Comparison of ENCODE assay signal across 8 cellular contexts in the genomic region with DNA sequence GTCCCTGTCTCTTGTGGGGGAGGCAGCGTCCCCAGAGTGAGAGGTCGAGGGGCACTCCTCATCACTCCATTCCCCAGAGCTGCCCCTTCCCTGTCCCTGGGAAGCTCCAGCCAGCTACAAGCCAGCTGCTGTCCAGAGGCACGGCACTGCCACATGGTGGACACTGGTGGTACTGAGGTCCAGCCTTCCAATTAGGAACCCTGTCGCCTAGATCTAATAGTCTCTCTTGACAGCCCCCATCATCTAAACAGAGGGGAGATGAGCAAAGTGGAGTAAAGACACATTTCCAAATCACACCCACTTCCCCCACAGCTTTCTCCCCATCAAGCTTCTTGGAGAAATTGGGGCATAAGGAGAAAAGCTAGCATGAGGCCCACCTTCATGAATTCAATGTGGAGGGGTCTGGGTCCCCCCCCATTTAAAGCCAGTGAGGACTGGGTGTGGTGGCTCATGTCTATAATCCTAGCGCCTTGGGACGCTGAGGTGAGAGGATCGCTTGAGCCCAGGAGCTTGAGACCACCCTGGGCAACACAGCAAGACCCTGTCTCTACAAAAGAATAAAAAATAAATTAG. TPM values are rescaled to one million over a fixed set of nuclear protein-coding genes. Genes with fewer than 3 reads are reported as not detected.
A peak's percentile ranks its signal among the peaks of the same experiment; 100 is the strongest.
DNase-seq lines count a peak whose midpoint lies in the region; ATAC-seq and TF ChIP-seq lines count a peak whose summit lies in the region.

No MANE protein-coding gene starts in this region.

- CTCF ChIA-PET in IMR-90 (lab: Yijun Ruan, JAX), result interaction anchor here (0.5 to 2.5 kb wide), 22 partner anchors 9 to 213 kb away, joined by 3 to 42 read pairs (median 4); no protein-coding TSS in a partner anchor
- CTCF ChIA-PET in PC-3 (lab: Charles Lee), result interaction anchor here (0.5 to 2.7 kb wide), 10 partner anchors 23 to 239 kb away, joined by 4 to 75 read pairs (median 4); no protein-coding TSS in a partner anchor

- H3F3A ChIP-seq in PC-3 (ENCODE audit: low read length, unreplicated experiment), result no peaks in the 10 kb centered on the region

- H3K18ac ChIP-seq in IMR-90 (ENCODE audit: low read depth, low read length), result peak overlapping the region; percentile 19; the same call in 1 of the 2 replicates

- no peaks in the 10 kb centered on the region for H3K36me3 ChIP-seq in IMR-90 (ENCODE audit: control insufficient read depth, insufficient read depth, low read length)
- H3K36me3 ChIP-seq in PC-3 (ENCODE audit: low read depth, low read length), result no peaks in the 10 kb centered on the region
- H3K36me3 ChIP-seq in right atrium auricular region, result no peaks in the 10 kb centered on the region
- H3K36me3 ChIP-seq in psoas muscle (ENCODE audit: insufficient read depth in 1 of 2, low read depth in 1 of 2), result no peaks in the 10 kb centered on the region

- intact Hi-C loops in IMR-90 (cut with micrococcal nuclease), result loop anchor here (1.0 to 5.0 kb wide), 3 partner anchors 81 to 190 kb away; no protein-coding TSS in a partner anchor
- intact Hi-C loops in PC-3 (cut with micrococcal nuclease), result loop anchor here (1.0 kb wide), 2 partner anchors 146 to 190 kb away; no protein-coding TSS in a partner anchor
- intact Hi-C loops in psoas muscle (cut with DNase I), result loop anchor here (2.0 to 5.0 kb wide), 2 partner anchors 146 to 151 kb away; no protein-coding TSS in a partner anchor

- H3K9me2 ChIP-seq in PC-3 (replicated peaks; ENCODE audit: low read length), result no peaks in the 10 kb centered on the region

- dilution Hi-C loops in IMR-90 (cut with HindIII; ENCODE audit: low sequenced_read_pairs, unreplicated experiment), result no loop called here

- TF ChIP-seq CTCF in IMR-90 (conservative IDR thresholded peaks at IDR 0.05; ENCODE audit: low read depth, low read length), result peak; percentile 98
- TF ChIP-seq CTCF in PC-3 (conservative IDR thresholded peaks at IDR 0.05; ENCODE audit: low read depth, low read length), result peak; percentile 94
- TF ChIP-seq CTCF in right atrium auricular region (IDR thresholded peaks at IDR 0.05), result peak; percentile 89 to 96
- TF ChIP-seq CTCF in psoas muscle (IDR thresholded peaks at IDR 0.05), result peak; percentile 90

- peak overlapping the region; percentile 84 for H2BK120ac ChIP-seq in IMR-90 (ENCODE audit: low read depth, low read length)

- H3K27ac ChIP-seq in IMR-90 (ENCODE audit: insufficient read depth, low read length), result peak overlapping the region; percentile 53; the same call in 1 of the 2 replicates
- H3K27ac ChIP-seq in PC-3 (ENCODE audit: low read length), result peak overlapping the region; percentile 64
- peak overlapping the region; percentile 82 to 95 for H3K27ac ChIP-seq in right atrium auricular region
- peak overlapping the region; percentile 87 for H3K27ac ChIP-seq in psoas muscle

- peaks cover 28% of the 10 kb centered on the region for H3K9me1 ChIP-seq in IMR-90 (ENCODE audit: insufficient read depth, low read length)

- H2BK15ac ChIP-seq in IMR-90 (ENCODE audit: low read depth, low read length), result peak overlapping the region; percentile 88; the same call in 1 of the 3 replicates

- H3K23ac ChIP-seq in IMR-90 (ENCODE audit: low read depth, low read length), result peak overlapping the region; percentile 10; the same call in 1 of the 2 replicates

- peak overlapping the region; percentile 10 to 88; a peak in 2 of 4 replicates for H4K8ac ChIP-seq in IMR-90 (ENCODE audit: low read depth in 2 of 2, low read length in 2 of 2)

- in situ Hi-C loops in IMR-90 (cut with MboI; ENCODE audit: low sequenced_read_pairs), result loop anchor here (5.0 kb wide), 2 partner anchors 141 to 186 kb away; no protein-coding TSS in a partner anchor

- no CpG with 5 or more reads among the region's 7 CpGs for WGBS in IMR-90 (ENCODE audit: extremely low coverage in 2 of 2, insufficient read length in 1 of 2), 2 experiments
- WGBS in psoas muscle, 3 donors, result 18 to 24% (median 22%) methylated on average over 7 of the region's 7 CpGs

- peak overlapping the region; percentile 61 for H3K14ac ChIP-seq in IMR-90 (replicated peaks; ENCODE audit: low read depth, low read length)

- H2AK9ac ChIP-seq in IMR-90 (replicated peaks; ENCODE audit: low read depth, low read length, poor library complexity), result peak overlapping the region; percentile 71

- H3K9ac ChIP-seq in IMR-90 (ENCODE audit: low read depth, low read length) (no peak overlapping the region), PC-3 (ENCODE audit: low read length) (peak overlapping the region; percentile 53)

- BruUV-seq in IMR-90 (replicated peaks; lab: Mats Ljungman, UMichigan) (no TSS peak), PC-3 (replicated peaks; lab: Mats Ljungman, UMichigan) (no TSS peak)

- H3K4ac ChIP-seq in IMR-90 (ENCODE audit: low read depth, low read length), result peak overlapping the region; percentile 76

- H4K91ac ChIP-seq in IMR-90 (ENCODE audit: insufficient read depth, low read depth, low read length), result peak overlapping the region; percentile 87

- ATAC-seq in IMR-90 (ENCODE audit: low read depth) (peak; percentile 77), PC-3 (peak; percentile 73), psoas muscle (peak; percentile 71 to 87 (median 81)), HG02623 (IDR thresholded peaks at IDR 0.05; ENCODE audit: unreplicated experiment) (no peak)

- no peak; the same call in 1 of the 2 replicates for TF ChIP-seq POLR2A in IMR-90 (IDR thresholded peaks at IDR 0.05; ENCODE audit: low read depth, low read length)

- peak; percentile 98 for TF ChIP-seq RAD21 in IMR-90 (IDR thresholded peaks at IDR 0.05; ENCODE audit: low read length)

- H3K27me3 ChIP-seq in IMR-90 (ENCODE audit: control insufficient read depth, insufficient read depth, low read length) (no peaks in the 10 kb centered on the region), PC-3 (ENCODE audit: low read length) (no peaks in the 10 kb centered on the region), right atrium auricular region (no peaks in the 10 kb centered on the region), psoas muscle (ENCODE audit: insufficient read depth in 3 of 3, low read length in 2 of 3) (no peaks in the 10 kb centered on the region)

- H2AFZ ChIP-seq in IMR-90 (replicated peaks; ENCODE audit: low read length, poor library complexity) (peak overlapping the region; percentile 76), PC-3 (ENCODE audit: low read length) (peak overlapping the region; percentile 37)

- H2BK20ac ChIP-seq in IMR-90 (ENCODE audit: low read depth, low read length), result peak overlapping the region; percentile 82

- peak overlapping the region; percentile 75 for H2AK5ac ChIP-seq in IMR-90 (ENCODE audit: low read depth, low read length)

- H3K56ac ChIP-seq in IMR-90 (ENCODE audit: extremely low read depth, insufficient read depth, low read length), result no peak overlapping the region

- no peak overlapping the region for H3K4me3 ChIP-seq in IMR-90 (ENCODE audit: insufficient read depth, low read depth, low read length)
- no peak overlapping the region for H3K4me3 ChIP-seq in PC-3 (ENCODE audit: low read length)
- H3K4me3 ChIP-seq in right atrium auricular region, result no peak overlapping the region
- peak overlapping the region; percentile 39 for H3K4me3 ChIP-seq in psoas muscle

- H2BK5ac ChIP-seq in IMR-90 (ENCODE audit: low read depth, low read length, poor library complexity, severe bottlenecking), result peak overlapping the region; percentile 69

- H3K4me2 ChIP-seq in IMR-90 (ENCODE audit: low read depth, low read length), result peak overlapping the region; percentile 23; the same call in 1 of the 2 replicates
- H3K4me2 ChIP-seq in PC-3 (ENCODE audit: low read length), result peak overlapping the region; percentile 55; the same call in 1 of the 2 replicates

- H4K20me1 ChIP-seq in IMR-90 (ENCODE audit: insufficient read depth, low read length) (no peaks in the 10 kb centered on the region), PC-3 (ENCODE audit: low read length) (no peaks in the 10 kb centered on the region)

- POLR2A ChIA-PET in IMR-90 (lab: Charles Lee; ENCODE audit: unreplicated experiment) (interaction anchor here (1.0 kb wide), 1 partner anchor 145 kb away, joined by 6 read pairs; no protein-coding TSS in a partner anchor), PC-3 (lab: Charles Lee; ENCODE audit: unreplicated experiment) (no interaction called here)

- H3K4me1 ChIP-seq in IMR-90 (ENCODE audit: control insufficient read depth, insufficient read depth, low read length) (peaks cover 33% of the 10 kb centered on the region), PC-3 (ENCODE audit: insufficient read depth, low read length) (peaks cover 18% of the 10 kb centered on the region), right atrium auricular region (peaks cover 0 to 6% of the 10 kb centered on the region in 2 donors), psoas muscle (peaks cover 35% of the 10 kb centered on the region)

- peak; percentile 63 for DNase-seq in activated T-cell treated with anti-CD3 and anti-CD28 coated beads, Interleukin-2, amount 50 U/mL, for 1 hour
- no peak for DNase-seq in activated T-cell treated with anti-CD3 and anti-CD28 coated beads for 4 hours
- DNase-seq in IMR-90, result peak; percentile 84
- peak; percentile 86 for DNase-seq in PC-3
- peak; percentile 58 for DNase-seq in amniotic stem cell (lab: John Stamatoyannopoulos, UW)
- peak; percentile 83 for DNase-seq in right atrium auricular region (ENCODE audit: low spot score)
- DNase-seq in psoas muscle, result peak; percentile 80 to 90

- no peaks in the 10 kb centered on the region for H3K9me3 ChIP-seq in IMR-90 (ENCODE audit: control insufficient read depth, insufficient read depth, low read length)
- H3K9me3 ChIP-seq in PC-3 (ENCODE audit: low read length), result no peaks in the 10 kb centered on the region
- no peaks in the 10 kb centered on the region for H3K9me3 ChIP-seq in right atrium auricular region
- H3K9me3 ChIP-seq in psoas muscle, result no peaks in the 10 kb centered on the region

- peak overlapping the region; percentile 19; the same call in 1 of the 2 replicates for H4K5ac ChIP-seq in IMR-90 (ENCODE audit: low read depth, low read length)

- no peaks in the 10 kb centered on the region for H3K79me2 ChIP-seq in PC-3 (ENCODE audit: low read length)

- peaks cover 0 to 10% of the 10 kb centered on the region in 2 experiments; a peak in 1 of 4 replicates for H3K79me1 ChIP-seq in IMR-90 (ENCODE audit: low read depth in 1 of 2, low read length in 2 of 2)

RNA-seq across cellular contexts. Expression of gene INHBE, which starts 2.1 kb away (rescaled TPM):
- 0.56 and 0.90 TPM in 2 replicates for total RNA-seq in IMR-90 (2012; rRNA removed)
- polyA plus RNA-seq in IMR-90 (2012; rRNA removed), result 1.2 and 1.7 TPM in 2 replicates
- 1.1 and 3.8 TPM in 2 replicates for polyA plus RNA-seq in IMR-90 (2012; cell fraction: cytosol; rRNA removed)
- polyA plus RNA-seq in IMR-90 (2012; cell fraction: nucleus; rRNA removed; ENCODE audit: low replicate concordance), result 1.0 and 1.4 TPM in 2 replicates
- not detected in 2 replicates for total RNA-seq in PC-3 (2014; rRNA removed)
- not detected for total RNA-seq in right atrium auricular region
- total RNA-seq in psoas muscle, result 1 to 10 TPM in 2 of 4 donors, under 1 TPM in 2; 0.23 to 6.8 (median 2.1) TPM
- 1 to 10 TPM in 1 of 3 donors, under 1 TPM in 2; 0.18 to 1.4 (median 0.18) TPM for polyA plus RNA-seq in psoas muscle

RNA-seq across cellular contexts. Expression of gene GLI1, which starts 6.6 kb away (rescaled TPM):
- 1.3 and 1.4 TPM in 2 replicates for total RNA-seq in IMR-90 (2012; rRNA removed)
- 3.6 and 3.8 TPM in 2 replicates for polyA plus RNA-seq in IMR-90 (2012; rRNA removed)
- polyA plus RNA-seq in IMR-90 (2012; cell fraction: cytosol; rRNA removed), result 0.88 and 2.6 TPM in 2 replicates
- 22.0 and 29.2 TPM in 2 replicates for polyA plus RNA-seq in IMR-90 (2012; cell fraction: nucleus; rRNA removed; ENCODE audit: low replicate concordance)
- 3.0 TPM in 1 of 2 replicates, not detected in the other for total RNA-seq in PC-3 (2014; rRNA removed)
- 1 to 10 TPM in 1 of 2 donors, not detected in 1; 1.2 TPM for total RNA-seq in right atrium auricular region
- under 1 TPM in 3 of 4 donors, not detected in 1; 0.07 to 0.86 (median 0.61) TPM for total RNA-seq in psoas muscle
- polyA plus RNA-seq in psoas muscle, result under 1 TPM; 0.21 to 0.34 (median 0.23) TPM

RNA-seq across cellular contexts. Expression of gene INHBC, which starts 18.4 kb away (rescaled TPM):
- not detected in 2 replicates for total RNA-seq in IMR-90 (2012; rRNA removed)
- polyA plus RNA-seq in IMR-90 (2012; rRNA removed), result 0.06 and 0.09 TPM in 2 replicates
- polyA plus RNA-seq in IMR-90 (2012; cell fraction: cytosol; rRNA removed), result 0.02 and 0.03 TPM in 2 replicates
- polyA plus RNA-seq in IMR-90 (2012; cell fraction: nucleus; rRNA removed; ENCODE audit: low replicate concordance), result 0.08 and 0.10 TPM in 2 replicates
- not detected in 2 replicates for total RNA-seq in PC-3 (2014; rRNA removed)
- total RNA-seq in right atrium auricular region, result not detected
- under 1 TPM in 2 of 4 donors, not detected in 2; 0.18 to 0.21 TPM for total RNA-seq in psoas muscle
- polyA plus RNA-seq in psoas muscle, result under 1 TPM in 1 of 3 donors, not detected in 2; 0.05 TPM

RNA-seq across cellular contexts. Expression of gene R3HDM2, which starts 22.2 kb away (rescaled TPM):
- total RNA-seq in IMR-90 (2012; rRNA removed) (6.1 and 7.5 TPM in 2 replicates), PC-3 (2014; rRNA removed) (14.0 and 15.7 TPM in 2 replicates), right atrium auricular region (10 to 100 TPM; 31.7 to 47.8 TPM), psoas muscle (10 to 100 TPM; 41.4 to 64.9 (median 45.0) TPM)
- polyA plus RNA-seq in IMR-90 (2012; rRNA removed) (28.4 and 30.2 TPM in 2 replicates), psoas muscle (10 to 100 TPM; 12.1 to 22.6 (median 20.9) TPM)
- 13.8 and 33.3 TPM in 2 replicates for polyA plus RNA-seq in IMR-90 (2012; cell fraction: cytosol; rRNA removed)
- 50.6 and 88.4 TPM in 2 replicates for polyA plus RNA-seq in IMR-90 (2012; cell fraction: nucleus; rRNA removed; ENCODE audit: low replicate concordance)

RNA-seq across cellular contexts. Expression of gene ARHGAP9, which starts 26.6 kb away (rescaled TPM):
- 0.18 and 0.28 TPM in 2 replicates for total RNA-seq in IMR-90 (2012; rRNA removed)
- polyA plus RNA-seq in IMR-90 (2012; rRNA removed), result 0.65 and 0.79 TPM in 2 replicates
- polyA plus RNA-seq in IMR-90 (2012; cell fraction: cytosol; rRNA removed), result 0.76 and 0.86 TPM in 2 replicates
- 2.3 and 4.4 TPM in 2 replicates for polyA plus RNA-seq in IMR-90 (2012; cell fraction: nucleus; rRNA removed; ENCODE audit: low replicate concordance)
- total RNA-seq in PC-3 (2014; rRNA removed), result not detected in 2 replicates
- 1 to 10 TPM; 3.4 to 4.2 TPM for total RNA-seq in right atrium auricular region
- 1 to 10 TPM; 1.3 to 5.4 (median 4.1) TPM for total RNA-seq in psoas muscle
- 1 to 10 TPM in 2 of 3 donors, under 1 TPM in 1; 0.91 to 2.0 (median 1.4) TPM for polyA plus RNA-seq in psoas muscle
